8 cellular contexts compared by ENCODE assay signal in genomic region chr1:206658264-206658980, GRCh38. TPM values are rescaled to one million over a fixed set of nuclear protein-coding genes. Genes with fewer than 3 reads are reported as not detected.
A peak's percentile ranks its signal among the peaks of the same experiment; 100 is the strongest.
DNase-seq lines count a peak whose midpoint lies in the region; ATAC-seq and TF ChIP-seq lines count a peak whose summit lies in the region.

No MANE protein-coding gene starts in this region.

- H3K27ac ChIP-seq in DOHH2 (ENCODE audit: low read depth, low read length) (peak overlapping the region; percentile 67), WERI-Rb-1 (no peak overlapping the region)

- peak overlapping the region; percentile 84 for H3K4me2 ChIP-seq in DOHH2 (ENCODE audit: low read length)

- peaks cover 16 to 23% (median 20%) of the 10 kb centered on the region in 3 donors for H3K4me1 Mint-ChIP-seq in naive B cell

- H3K9me3 ChIP-seq in DOHH2 (ENCODE audit: control insufficient read depth, insufficient read depth, low read length) (no peaks in the 10 kb centered on the region), WERI-Rb-1 (ENCODE audit: severe bottlenecking) (peaks cover 3% of the 10 kb centered on the region)

- no peaks in the 10 kb centered on the region for H3K79me2 ChIP-seq in DOHH2 (ENCODE audit: control insufficient read depth, low read length)

- TF ChIP-seq CTCF in DOHH2 (IDR thresholded peaks at IDR 0.05; ENCODE audit: low read depth, low read length, poor library complexity, severe bottlenecking) (peak; percentile 99), WERI-Rb-1 (IDR thresholded peaks at IDR 0.05; ENCODE audit: low read depth, low read length) (peak; percentile 99)

- peaks cover 34% of the 10 kb centered on the region for H3K4me1 ChIP-seq in DOHH2 (ENCODE audit: control insufficient read depth, low read length)

- no peaks in the 10 kb centered on the region for H4K20me1 ChIP-seq in DOHH2 (ENCODE audit: control insufficient read depth, insufficient read depth, low read depth, low read length)

- peaks cover 31 to 37% (median 31%) of the 10 kb centered on the region in 3 donors for H3K27me3 Mint-ChIP-seq in naive B cell

- no peaks in the 10 kb centered on the region for H3K9me3 Mint-ChIP-seq in naive B cell

- H3K27me3 ChIP-seq in DOHH2 (ENCODE audit: control insufficient read depth, low read length): peaks cover 18% of the 10 kb centered on the region
- H3K27me3 ChIP-seq in WERI-Rb-1 (ENCODE audit: insufficient read depth, low read depth, severe bottlenecking): no peaks in the 10 kb centered on the region

- no peaks in the 10 kb centered on the region for H3K36me3 Mint-ChIP-seq in naive B cell

- peak overlapping the region in 7 of 8 donors; percentile 54 to 83 (median 61) for H3K4me3 Mint-ChIP-seq in naive B cell

- DNase-seq in HUDEP-2 (lab: John Stamatoyannopoulos, UW; ENCODE audit: unreplicated experiment in 76 of 76) (peak in 54 of 76 experiments; percentile 14 to 66 (median 40)), WERI-Rb-1 (peak; percentile 80), ecto neural progenitor cell (ENCODE audit: low spot score) (peak; percentile 85), naive B cell (peak; percentile 49), NCI-H524 treated with DMSO at 0.1 percent for 48 hours (lab: John Stamatoyannopoulos, UW) (no peak), occipital lobe (lab: John Stamatoyannopoulos, UW) (no peak)

- peaks cover 19% of the 10 kb centered on the region; the same call in 1 of the 2 replicates for H3F3A ChIP-seq in DOHH2 (ENCODE audit: control insufficient read depth, insufficient read depth)

- H3K4me3 ChIP-seq in DOHH2 (ENCODE audit: low read length) (peak overlapping the region; percentile 68), WERI-Rb-1 (ENCODE audit: low read depth, low read length) (no peak overlapping the region)

- no peaks in the 10 kb centered on the region for H3K9me2 ChIP-seq in DOHH2 (replicated peaks; ENCODE audit: control insufficient read depth, low read length)

- H3K27ac Mint-ChIP-seq in naive B cell: peak overlapping the region in 2 of 6 donors; percentile 39 to 64

- peak; percentile 78 to 82 for ATAC-seq in naive B cell (ENCODE audit: low read depth in 2 of 2)
- no peak for ATAC-seq in HG03565 (IDR thresholded peaks at IDR 0.05; ENCODE audit: unreplicated experiment)

- H3K36me3 ChIP-seq in DOHH2 (ENCODE audit: control insufficient read depth, low read length) (0 out of 2 replicates have a peak, but pooled peaks cover 2% of the 10 kb centered on the region), WERI-Rb-1 (peaks cover 20% of the 10 kb centered on the region)

RNA-seq across cellular contexts. Expression of gene DYRK3, which starts 23.1 kb away (rescaled TPM):
- not detected for polyA plus RNA-seq in naive B cell (ENCODE audit: low read depth in 6 of 6)
- total RNA-seq in occipital lobe: 18.2 TPM

RNA-seq across cellular contexts. Expression of gene MAPKAPK2, which starts 26.3 kb away (rescaled TPM):
- polyA plus RNA-seq in naive B cell (ENCODE audit: low read depth in 6 of 6): 1 to 10 TPM; 1.7 to 3.6 (median 2.8) TPM
- 8.1 TPM for total RNA-seq in occipital lobe

RNA-seq across cellular contexts. Expression of gene EIF2D, which starts 46.2 kb away (rescaled TPM):
- 10 to 100 TPM; 25.2 to 46.2 (median 31.8) TPM for polyA plus RNA-seq in naive B cell (ENCODE audit: low read depth in 6 of 6)
- 12.5 TPM for total RNA-seq in occipital lobe

Comparison
In these comparisons a context has a peak if more than half of its experiments do, and no peak if none do; other contexts are left out.
1. DNase-seq: peak in HUDEP-2 (54 of 76), WERI-Rb-1 (single experiment), ecto neural progenitor cell (single experiment) and naive B cell (single experiment); none in NCI-H524 treated with DMSO at 0.1 percent for 48 hours (single experiment) and occipital lobe (single experiment).